ENCODE assay signal across 9 cellular contexts in genomic region chr4:6221851-6222760, GRCh38. TPM values are rescaled to one million over a fixed set of nuclear protein-coding genes. Genes with fewer than 3 reads are reported as not detected.
DNase-seq lines count a peak whose midpoint lies in the region; ATAC-seq lines count a peak whose summit lies in the region.
"Had no signal": no experiment of that assay in that cellular context is flagged by ENCODE, and none has a peak within 500 bp of the region (broad histone marks: within the 10 kb centered on the region; RNA-seq: fewer than 3 reads in every experiment).

No MANE protein-coding gene starts in this region.

- no peaks in the 10 kb centered on the region for H3K36me3 ChIP-seq in ectodermal cell (ENCODE audit: control insufficient read depth, insufficient read depth, low read length)

- H3K27me3 ChIP-seq in ectodermal cell (ENCODE audit: control insufficient read depth, insufficient read depth, low read length, poor library complexity, severe bottlenecking): peaks cover 53% of the 10 kb centered on the region

- 11 to 13% methylated on average over 82 to 84 of the region's 84 CpGs for WGBS in ectodermal cell, 2 experiments

- H3K4me1 ChIP-seq in ectodermal cell (ENCODE audit: control insufficient read depth, insufficient read depth, low read length): no peaks in the 10 kb centered on the region

- DNase-seq in COR-L47 (lab: John Stamatoyannopoulos, UW): peak; percentile 46
- DNase-seq in NCI-H2171 (lab: John Stamatoyannopoulos, UW): peak; percentile 59
- DNase-seq in midbrain (lab: John Stamatoyannopoulos, UW): peak; percentile 81
- DNase-seq in SKM-1 (lab: John Stamatoyannopoulos, UW; ENCODE audit: unreplicated experiment): no peak
- DNase-seq in effector CD4-positive, alpha-beta T cell: no peak

- H3K9me3 ChIP-seq in ectodermal cell (ENCODE audit: control insufficient read depth, low read length): no peaks in the 10 kb centered on the region

- no peak overlapping the region for H3K27ac ChIP-seq in ectodermal cell (ENCODE audit: insufficient read depth, low read depth, low read length, poor library complexity, severe bottlenecking)
- H3K27ac ChIP-seq: skin epidermis had no signal

- H3K4me3 ChIP-seq in ectodermal cell (ENCODE audit: insufficient read depth, low read depth, low read length): peak overlapping the region; percentile 43
- H3K4me3 ChIP-seq: skin epidermis had no signal

- ATAC-seq in GM19035 (IDR thresholded peaks at IDR 0.05; ENCODE audit: unreplicated experiment) (no peak), HG03469 (IDR thresholded peaks at IDR 0.05; ENCODE audit: unreplicated experiment) (no peak)

RNA-seq across cellular contexts. Expression of gene JAKMIP1, which starts 21.8 kb away (rescaled TPM):
- polyA plus RNA-seq in ectodermal cell (2013, experiment 1 of 4): 1.2 TPM
- 1.1 TPM for polyA plus RNA-seq in ectodermal cell (2013, experiment 2 of 4)
- polyA plus RNA-seq in ectodermal cell (2013, experiment 3 of 4): 1.4 TPM
- 1.5 TPM for polyA plus RNA-seq in ectodermal cell (2013, experiment 4 of 4)

RNA-seq across cellular contexts. Expression of gene WFS1, which starts 47.5 kb away (rescaled TPM):
- 24.1 TPM for polyA plus RNA-seq in ectodermal cell (2013, experiment 1 of 4)
- 27.3 TPM for polyA plus RNA-seq in ectodermal cell (2013, experiment 2 of 4)
- polyA plus RNA-seq in ectodermal cell (2013, experiment 3 of 4): 21.1 TPM
- polyA plus RNA-seq in ectodermal cell (2013, experiment 4 of 4): 24.8 TPM

Comparison
In these comparisons a context has a peak if more than half of its experiments do, and no peak if none do; other contexts are left out.
1. DNase-seq: peak in COR-L47 (single experiment), NCI-H2171 (single experiment) and midbrain (single experiment); none in SKM-1 (single experiment) and effector CD4-positive, alpha-beta T cell (single experiment).